Comparison of ENCODE assay signal across 22 cellular contexts in genomic region chr10:18463673-18464211, GRCh38.
"Had no signal": no experiment of that assay in that cellular context is flagged by ENCODE, and none has a peak within 500 bp of the region (broad histone marks: within the 10 kb centered on the region; RNA-seq: fewer than 3 reads in every experiment).

No MANE protein-coding gene starts in this region.

- H3K27ac ChIP-seq: hepatocyte, left lung, lower lobe of right lung, pancreas, sigmoid colon, spleen, testis, tibial nerve, upper lobe of right lung, uterus had no signal

- H3K4me1 Mint-ChIP-seq: nephron progenitor cell; stimulated activated memory B cell treated with anti-CD40 and anti-IgM and Interleukin-4, amounts not matched to agents 10 μg/mL and 1 μg/mL and 100 μg/mL, for 72 hours had no signal

- H3K27me3 Mint-ChIP-seq: stimulated activated memory B cell treated with anti-CD40 and anti-IgM and Interleukin-4, amounts not matched to agents 10 μg/mL and 1 μg/mL and 100 μg/mL, for 72 hours had no signal

- H2AFZ ChIP-seq: hepatocyte had no signal

- H3K79me2 ChIP-seq: hepatocyte had no signal

- H3K4me3 Mint-ChIP-seq: effector memory CD8-positive, alpha-beta T cell; naive thymus-derived CD8-positive, alpha-beta T cell; nephron progenitor cell; stimulated activated memory B cell treated with anti-CD40 and anti-IgM and Interleukin-4, amounts not matched to agents 10 μg/mL and 1 μg/mL and 100 μg/mL, for 72 hours had no signal

- DNase-seq: cerebellar nuclear complex; cortex of kidney; effector memory CD8-positive, alpha-beta T cell; erythroblast; kidney; left lung; lower lobe of right lung; naive thymus-derived CD8-positive, alpha-beta T cell; nephron progenitor cell; occipital lobe; pancreas; sigmoid colon; spleen; stimulated activated CD4-positive, alpha-beta T cell treated with anti-CD3 and anti-CD28 coated beads, Interleukin-4, amount 100 ng/mL, for 4 hours; stimulated activated naive CD8-positive, alpha-beta T cell treated with anti-CD3 and anti-CD28 coated beads, Interleukin-15, Interleukin-2, amounts not matched to agents 100 U/mL and 50 U/mL, for 24 hours; substantia nigra; testis; upper lobe of right lung; uterus had no signal

- H3K4me2 ChIP-seq: hepatocyte had no signal

- H3K9me3 ChIP-seq: left lung, lower lobe of right lung, pancreas, sigmoid colon, spleen, testis, tibial nerve, upper lobe of right lung, uterus had no signal

- H3K36me3 ChIP-seq: left lung, lower lobe of right lung, pancreas, sigmoid colon, spleen, tibial nerve, upper lobe of right lung, uterus had no signal

- H3K9me3 Mint-ChIP-seq: effector memory CD8-positive, alpha-beta T cell; naive thymus-derived CD8-positive, alpha-beta T cell; nephron progenitor cell; stimulated activated memory B cell treated with anti-CD40 and anti-IgM and Interleukin-4, amounts not matched to agents 10 μg/mL and 1 μg/mL and 100 μg/mL, for 72 hours had no signal

- H3K4me3 ChIP-seq: hepatocyte, left lung, lower lobe of right lung, pancreas, sigmoid colon, spleen, testis, tibial nerve, upper lobe of right lung, uterus had no signal

- H3K36me3 Mint-ChIP-seq: naive thymus-derived CD8-positive, alpha-beta T cell; stimulated activated memory B cell treated with anti-CD40 and anti-IgM and Interleukin-4, amounts not matched to agents 10 μg/mL and 1 μg/mL and 100 μg/mL, for 72 hours had no signal

- H3K4me1 ChIP-seq: left lung, lower lobe of right lung, pancreas, spleen, testis, tibial nerve, upper lobe of right lung, uterus had no signal

- ATAC-seq: effector memory CD8-positive, alpha-beta T cell; left lung; lower lobe of right lung; naive thymus-derived CD8-positive, alpha-beta T cell; pancreas; stimulated activated memory B cell treated with anti-CD40 and anti-IgM and Interleukin-4, amounts not matched to agents 10 μg/mL and 1 μg/mL and 100 μg/mL, for 72 hours; stimulated activated naive CD8-positive, alpha-beta T cell treated with anti-CD3 and anti-CD28 coated beads, Interleukin-15, Interleukin-2, amounts not matched to agents 100 U/mL and 50 U/mL, for 24 hours; upper lobe of right lung had no signal

- H3K27me3 ChIP-seq: hepatocyte, left lung, pancreas, sigmoid colon, spleen, testis, tibial nerve, upper lobe of right lung, uterus had no signal

- H3K27ac Mint-ChIP-seq: effector memory CD8-positive, alpha-beta T cell; naive thymus-derived CD8-positive, alpha-beta T cell; nephron progenitor cell; stimulated activated memory B cell treated with anti-CD40 and anti-IgM and Interleukin-4, amounts not matched to agents 10 μg/mL and 1 μg/mL and 100 μg/mL, for 72 hours had no signal
